Comparison of ENCODE assay signal across 22 cellular contexts in the genomic region with DNA sequence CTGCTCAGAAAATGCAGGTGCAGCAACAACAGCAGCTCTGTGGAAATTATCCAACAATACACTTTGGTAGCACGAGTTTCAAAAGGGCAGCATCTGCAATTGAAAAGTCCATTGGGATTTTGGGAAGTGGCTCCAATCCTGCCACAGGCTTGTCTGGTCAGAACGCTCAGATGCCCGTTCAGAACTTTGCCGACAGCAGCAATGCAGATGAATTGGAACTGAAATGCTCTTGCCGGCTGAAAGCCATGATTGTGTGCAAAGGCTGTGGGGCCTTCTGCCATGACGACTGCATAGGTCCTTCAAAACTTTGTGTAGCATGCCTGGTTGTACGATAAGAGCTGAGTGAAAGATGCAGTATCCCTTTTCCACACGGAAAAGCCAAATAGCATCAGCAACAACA.
DNase-seq lines count a peak whose midpoint lies in the region; ATAC-seq lines count a peak whose summit lies in the region.
"Had no signal": no experiment of that assay in that cellular context is flagged by ENCODE, and none has a peak within 500 bp of the region (broad histone marks: within the 10 kb centered on the region; RNA-seq: fewer than 3 reads in every experiment).

No MANE protein-coding gene starts in this region.

- no peak for ATAC-seq in HG03469 (IDR thresholded peaks at IDR 0.05; ENCODE audit: unreplicated experiment)
- ATAC-seq: activated CD4-positive, alpha-beta T cell treated with anti-CD3 and anti-CD28 coated beads for 36 hours; activated CD8-positive, alpha-beta T cell treated with anti-CD3 and anti-CD28 coated beads, Interleukin-2, amount 10 ng/mL, durations not matched to agents 7 days and 5 days; left ventricle myocardium superior; naive thymus-derived CD4-positive, alpha-beta T cell; upper lobe of right lung had no signal

- peak; percentile 25 for DNase-seq in NCI-H345 treated with DMSO at 0.1 percent for 48 hours (lab: John Stamatoyannopoulos, UW; ENCODE audit: unreplicated experiment)
- no peak for DNase-seq in NCI-H345 (lab: John Stamatoyannopoulos, UW)
- peak; percentile 87 for DNase-seq in NCI-H1436 (lab: John Stamatoyannopoulos, UW)
- peak; percentile 43 for DNase-seq in globus pallidus (ENCODE audit: low spot score)
- peak in 8 of 49 donors; percentile 16 to 46 (median 28) for DNase-seq in substantia nigra (lab: John Stamatoyannopoulos, UW)
- DNase-seq in epidermal melanocyte (ENCODE audit: insufficient read length, low spot score): no peak
- DNase-seq in cerebellar cortex (ENCODE audit: low spot score): no peak
- DNase-seq: activated CD4-positive, alpha-beta T cell treated with anti-CD3 and anti-CD28 coated beads for 36 hours; activated CD8-positive, alpha-beta T cell treated with anti-CD3 and anti-CD28 coated beads, Interleukin-2, amount 10 ng/mL, durations not matched to agents 7 days and 5 days; activated naive CD8-positive, alpha-beta T cell treated with anti-CD3 and anti-CD28 coated beads, Interleukin-2, amount 10 ng/mL, durations not matched to agents 7 days and 5 days; activated T-cell treated with anti-CD3 and anti-CD28 coated beads for 4 hours; central memory CD4-positive, alpha-beta T cell; islet precursor cell; KG1; left ventricle myocardium superior; MG63; naive thymus-derived CD4-positive, alpha-beta T cell; SHP77; small intestine; upper lobe of right lung had no signal

- H3K27ac ChIP-seq in substantia nigra (ENCODE audit: low read depth, low read length, poor library complexity, severe bottlenecking): peak overlapping the region; percentile 11
- H3K27ac ChIP-seq: BLaER1 treated with 17β-estradiol and CSF1 and Interleukin-3, amounts not matched to agents 10 nM and 100 nM; upper lobe of right lung had no signal

Comparison
In these comparisons a context has a peak if more than half of its experiments do, and no peak if none do; other contexts are left out.
1. DNase-seq: peak in NCI-H345 treated with DMSO at 0.1 percent for 48 hours (single experiment), NCI-H1436 (single experiment) and globus pallidus (single experiment); none in NCI-H345 (single experiment), epidermal melanocyte (single experiment) and cerebellar cortex (single experiment).